In the genomic region with DNA sequence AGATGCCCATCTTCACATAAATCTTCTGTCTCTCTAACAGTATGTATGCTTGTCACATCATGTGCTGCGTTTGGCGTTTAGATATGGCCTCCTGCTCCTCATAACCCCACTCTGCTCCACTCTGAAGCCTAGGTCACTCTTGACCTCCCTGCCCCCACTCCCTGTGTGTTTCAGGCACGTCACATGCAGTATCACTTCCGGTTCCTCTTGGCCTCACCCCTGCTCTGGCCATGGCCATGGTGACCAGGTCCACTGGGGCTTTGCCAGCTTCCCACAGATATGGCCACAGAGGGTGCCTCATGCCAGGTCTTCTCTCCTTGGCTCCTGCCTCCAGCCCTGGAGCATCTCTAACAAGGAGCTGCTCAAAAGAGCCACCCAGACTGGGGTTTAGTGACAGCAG, we compare ENCODE assay signal across 17 cellular contexts.
DNase-seq lines count a peak whose midpoint lies in the region; ATAC-seq and TF ChIP-seq lines count a peak whose summit lies in the region.
"Had no signal": no experiment of that assay in that cellular context is flagged by ENCODE, and none has a peak within 500 bp of the region (broad histone marks: within the 10 kb centered on the region; RNA-seq: fewer than 3 reads in every experiment).

No MANE protein-coding gene starts in this region.

- WGBS in adrenal gland, 4 donors = 60 to 71% (median 65%) methylated on average over 4 of the region's 4 CpGs
- no CpG with 5 or more reads among the region's 4 CpGs for WGBS in neuronal stem cell (ENCODE audit: extremely low coverage in 2 of 2, insufficient read length in 2 of 2, insufficient replicate concordance in 1 of 2), 2 donors
- WGBS in tibial nerve, 2 donors = 79 to 80% methylated on average over 4 of the region's 4 CpGs

- H3K79me1 ChIP-seq in neuronal stem cell (ENCODE audit: low read depth, low read length) = no peaks in the 10 kb centered on the region

- no peak overlapping the region for H3K4me3 ChIP-seq in adrenal gland
- no peak overlapping the region for H3K4me3 ChIP-seq in fibroblast of pulmonary artery (replicated peaks; ENCODE audit: low read depth, low read length)
- peak overlapping the region in 1 of 2 donors; percentile 55 for H3K4me3 ChIP-seq in neuronal stem cell (ENCODE audit: low read length in 2 of 2)
- H3K4me3 ChIP-seq in tibial nerve = no peak overlapping the region
- no peak overlapping the region for H3K4me3 ChIP-seq in Peyer's patch
- H3K4me3 ChIP-seq: spleen had no signal

- DNase-seq in adrenal gland = peak in 6 of 7 donors; percentile 37 to 64 (median 55)
- DNase-seq in fibroblast of pulmonary artery (ENCODE audit: low read depth) = peak; percentile 16
- no peak for DNase-seq in neuronal stem cell (ENCODE audit: low spot score)
- no peak for DNase-seq in tibial nerve (ENCODE audit: low spot score in 2 of 2)
- DNase-seq in stimulated activated naive CD8-positive, alpha-beta T cell treated with anti-CD3 and anti-CD28 coated beads, Interleukin-15, Interleukin-2, amounts not matched to agents 100 U/mL and 50 U/mL, for 24 hours = no peak
- DNase-seq in Peyer's patch = no peak
- no peak for DNase-seq in middle frontal gyrus (ENCODE audit: extremely low spot score, low spot score)
- DNase-seq: activated CD4-positive, alpha-beta memory T cell treated with anti-CD3 and anti-CD28 coated beads for 36 hours; amniotic stem cell; DMS153; MM.1S; NCI-H187 treated with DMSO at 0.1 percent for 48 hours; NCI-H524 treated with DMSO at 0.1 percent for 48 hours; occipital lobe; spleen had no signal

- TF ChIP-seq POLR2A in adrenal gland (IDR thresholded peaks at IDR 0.05) = no peak
- TF ChIP-seq POLR2A in tibial nerve (IDR thresholded peaks at IDR 0.05) = no peak
- TF ChIP-seq POLR2A in Peyer's patch (IDR thresholded peaks at IDR 0.05) = no peak

- no peak overlapping the region for H2AK5ac ChIP-seq in neuronal stem cell (ENCODE audit: low read depth, low read length)

- H3K9me3 ChIP-seq in adrenal gland (replicated peaks in 1 of 3) (no peaks in the 10 kb centered on the region), neuronal stem cell (replicated peaks in 1 of 2; ENCODE audit: control insufficient read depth in 2 of 2, insufficient read depth in 1 of 2, low read depth in 1 of 2, low read length in 2 of 2) (no peaks in the 10 kb centered on the region), tibial nerve (no peaks in the 10 kb centered on the region), Peyer's patch (no peaks in the 10 kb centered on the region)
- H3K9me3 ChIP-seq: spleen had no signal

- H3K4me2 ChIP-seq in neuronal stem cell (ENCODE audit: insufficient read depth, low read length, poor library complexity, severe bottlenecking) = no peak overlapping the region

- no peak overlapping the region for H2BK15ac ChIP-seq in neuronal stem cell (ENCODE audit: low read length)

- H3K4ac ChIP-seq in neuronal stem cell (ENCODE audit: low read length) = no peak overlapping the region

- no peaks in the 10 kb centered on the region for H3K36me3 ChIP-seq in adrenal gland (replicated peaks in 1 of 2)
- no peaks in the 10 kb centered on the region for H3K36me3 ChIP-seq in neuronal stem cell (replicated peaks in 1 of 2; ENCODE audit: control insufficient read depth in 2 of 2, insufficient read depth in 2 of 2, low read length in 2 of 2)
- H3K36me3 ChIP-seq in tibial nerve = no peaks in the 10 kb centered on the region
- no peaks in the 10 kb centered on the region for H3K36me3 ChIP-seq in Peyer's patch
- H3K36me3 ChIP-seq: spleen had no signal

- H3K18ac ChIP-seq in neuronal stem cell (ENCODE audit: low read length) = peak overlapping the region; percentile 38

- no peak for TF ChIP-seq CTCF in adrenal gland (IDR thresholded peaks at IDR 0.05)
- TF ChIP-seq CTCF in fibroblast of pulmonary artery (IDR thresholded peaks at IDR 0.05; ENCODE audit: low read length, missing control alignments) = no peak
- no peak for TF ChIP-seq CTCF in tibial nerve (IDR thresholded peaks at IDR 0.05)
- TF ChIP-seq CTCF in Peyer's patch (IDR thresholded peaks at IDR 0.05) = no peak

- H3K23ac ChIP-seq in neuronal stem cell (ENCODE audit: low read depth, low read length, poor library complexity) = no peak overlapping the region

- no peak overlapping the region for H2BK12ac ChIP-seq in neuronal stem cell (ENCODE audit: low read length)

- no peak overlapping the region for H4K91ac ChIP-seq in neuronal stem cell (ENCODE audit: low read depth, low read length, poor library complexity)

- no peak for ATAC-seq in stimulated activated naive CD8-positive, alpha-beta T cell treated with anti-CD3 and anti-CD28 coated beads, Interleukin-15, Interleukin-2, amounts not matched to agents 100 U/mL and 50 U/mL, for 24 hours
- ATAC-seq in HG02678 (IDR thresholded peaks at IDR 0.05; ENCODE audit: unreplicated experiment) = no peak
- ATAC-seq: SK-N-SH treated with all-trans-retinoic acid at 6 μM for 48 hours had no signal

- no peak overlapping the region for H2BK120ac ChIP-seq in neuronal stem cell (ENCODE audit: low read depth, low read length)

- H3K9ac ChIP-seq in neuronal stem cell (ENCODE audit: low read depth, low read length, poor library complexity) = no peak overlapping the region

- H3K4me1 ChIP-seq in adrenal gland (replicated peaks in 1 of 2) (peaks cover 6 to 18% of the 10 kb centered on the region in 2 donors), neuronal stem cell (ENCODE audit: control insufficient read depth in 2 of 2, insufficient read depth in 1 of 2, low read depth in 1 of 2, low read length in 2 of 2) (peaks cover 0 to 9% of the 10 kb centered on the region in 2 donors), tibial nerve (peaks cover 0 to 32% (median 0%) of the 10 kb centered on the region in 4 donors), Peyer's patch (peaks cover 0 to 50% (median 3%) of the 10 kb centered on the region in 4 donors)

- intact Hi-C loops in adrenal gland (cut with DNase I) = no loop called here

- TF ChIP-seq EP300 in tibial nerve (IDR thresholded peaks at IDR 0.05) = no peak

- H3K27ac ChIP-seq in adrenal gland = peak overlapping the region in 2 of 5 donors; percentile 35 to 61
- H3K27ac ChIP-seq in neuronal stem cell (replicated peaks; ENCODE audit: low read length) = no peak overlapping the region
- peak overlapping the region in 3 of 4 donors; percentile 56 to 72 (median 70) for H3K27ac ChIP-seq in tibial nerve
- H3K27ac ChIP-seq in Peyer's patch = peak overlapping the region in 2 of 4 donors; percentile 1 to 48

- H2BK5ac ChIP-seq in neuronal stem cell (ENCODE audit: low read length) = no peak overlapping the region

- no peak overlapping the region for H3K14ac ChIP-seq in neuronal stem cell (ENCODE audit: low read length)

- H3K27me3 ChIP-seq in adrenal gland (no peaks in the 10 kb centered on the region), neuronal stem cell (ENCODE audit: control insufficient read depth in 3 of 3, insufficient read depth in 3 of 3, low read depth in 1 of 3, low read length in 3 of 3) (no peaks in the 10 kb centered on the region), tibial nerve (no peaks in the 10 kb centered on the region), Peyer's patch (no peaks in the 10 kb centered on the region)

- H2AFZ ChIP-seq in neuronal stem cell (ENCODE audit: low read length) = no peak overlapping the region

- H4K8ac ChIP-seq in neuronal stem cell (ENCODE audit: low read depth, low read length) = no peak overlapping the region

Comparison
In these comparisons a context has a peak if more than half of its experiments do, and no peak if none do; other contexts are left out.
1. DNase-seq: peak in adrenal gland (6 of 7) and fibroblast of pulmonary artery (single experiment); none in neuronal stem cell (single experiment), tibial nerve (0 of 2), stimulated activated naive CD8-positive, alpha-beta T cell treated with anti-CD3 and anti-CD28 coated beads, Interleukin-15, Interleukin-2, amounts not matched to agents 100 U/mL and 50 U/mL, for 24 hours (single experiment), Peyer's patch (0 of 3) and middle frontal gyrus (single experiment).